In the genomic region with DNA sequence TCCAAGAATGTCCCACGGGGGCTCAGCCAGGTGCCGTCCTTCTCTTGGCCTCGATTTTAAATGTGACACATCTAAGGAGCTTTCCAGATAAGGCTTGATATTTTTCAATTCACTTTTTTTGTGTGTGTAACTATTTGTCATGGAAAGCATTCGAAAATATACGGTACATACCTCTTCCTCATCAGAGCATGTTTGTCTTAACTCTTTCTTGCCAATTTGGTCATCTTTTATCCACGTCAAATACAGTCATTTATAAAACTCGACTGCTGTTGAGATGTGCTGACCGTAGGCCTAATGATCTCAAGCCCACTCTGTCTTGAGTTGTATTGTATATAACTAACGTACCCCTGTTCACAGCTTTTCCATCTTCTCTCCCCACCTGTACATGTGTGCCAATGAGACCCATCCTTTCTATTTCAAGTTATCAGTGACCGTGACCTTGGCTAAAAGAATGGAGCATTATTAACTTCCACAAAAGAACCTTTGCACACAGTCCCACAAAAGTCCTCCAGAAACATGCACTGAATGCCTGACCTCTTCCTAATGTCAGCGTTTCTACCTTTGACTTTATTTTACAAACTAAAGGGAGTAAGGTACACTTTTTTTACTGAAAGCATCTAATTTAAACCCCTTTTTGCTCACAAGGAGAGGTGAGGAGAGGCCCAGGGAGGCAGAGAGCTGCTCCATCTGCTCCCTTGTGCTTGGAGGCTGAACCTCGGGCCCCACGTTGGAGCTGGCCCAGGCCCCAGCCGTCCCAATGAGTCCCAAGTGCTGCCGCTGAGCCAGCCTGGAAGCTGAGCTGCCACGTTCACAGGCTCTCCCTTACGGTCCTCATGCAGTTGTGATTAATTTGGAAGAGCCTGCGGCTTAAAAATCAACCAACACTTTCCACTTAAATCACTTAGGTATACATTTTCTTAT, we compare ENCODE assay signal across 1 cellular context.
A peak's percentile ranks its signal among the peaks of the same experiment; 100 is the strongest.
TF ChIP-seq lines count a peak whose summit lies in the region.

No MANE protein-coding gene starts in this region.

TF ChIP-seq in HepG2, 621 proteins besides CTCF, POLR2A, EP300 and RAD21 (continued from another document and continues in another):
- TF ChIP-seq, protein P1, sequence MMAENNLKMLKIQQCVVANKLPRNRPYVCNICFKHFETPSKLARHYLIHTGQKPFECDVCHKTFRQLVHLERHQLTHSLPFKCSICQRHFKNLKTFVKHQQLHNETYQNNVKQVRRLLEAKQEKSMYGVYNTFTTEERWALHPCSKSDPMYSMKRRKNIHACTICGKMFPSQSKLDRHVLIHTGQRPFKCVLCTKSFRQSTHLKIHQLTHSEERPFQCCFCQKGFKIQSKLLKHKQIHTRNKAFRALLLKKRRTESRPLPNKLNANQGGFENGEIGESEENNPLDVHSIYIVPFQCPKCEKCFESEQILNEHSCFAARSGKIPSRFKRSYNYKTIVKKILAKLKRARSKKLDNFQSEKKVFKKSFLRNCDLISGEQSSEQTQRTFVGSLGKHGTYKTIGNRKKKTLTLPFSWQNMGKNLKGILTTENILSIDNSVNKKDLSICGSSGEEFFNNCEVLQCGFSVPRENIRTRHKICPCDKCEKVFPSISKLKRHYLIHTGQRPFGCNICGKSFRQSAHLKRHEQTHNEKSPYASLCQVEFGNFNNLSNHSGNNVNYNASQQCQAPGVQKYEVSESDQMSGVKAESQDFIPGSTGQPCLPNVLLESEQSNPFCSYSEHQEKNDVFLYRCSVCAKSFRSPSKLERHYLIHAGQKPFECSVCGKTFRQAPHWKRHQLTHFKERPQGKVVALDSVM (CRISPR knock-in tag; IDR thresholded peaks at IDR 0.05): peak; percentile 14; the same call in 1 of the 2 replicates
- peak; percentile 55; the same call in 1 of the 2 replicates for TF ChIP-seq HNF4A (CRISPR knock-in tag; IDR thresholded peaks at IDR 0.05)
- no peak for TF ChIP-seq MTERF4 (CRISPR knock-in tag; IDR thresholded peaks at IDR 0.05)
- TF ChIP-seq SNRNP70 (IDR thresholded peaks at IDR 0.05; ENCODE audit: low read depth, low read length): no peak
- TF ChIP-seq SOX5 (CRISPR knock-in tag; IDR thresholded peaks at IDR 0.05; ENCODE audit: borderline replicate concordance): peak; percentile 81; the same call in 1 of the 2 replicates
- TF ChIP-seq SKI (IDR thresholded peaks at IDR 0.05; ENCODE audit: partially characterized antibody): peak; percentile 26
- TF ChIP-seq SOX13 (IDR thresholded peaks at IDR 0.05): 0 out of 2 replicates have a peak, but pooled peaks have one; percentile 25
- TF ChIP-seq SOX13 (CRISPR knock-in tag; conservative IDR thresholded peaks at IDR 0.05 in 1 of 2, IDR thresholded peaks at IDR 0.05 in 1 of 2): peak in 1 of 2 experiments; percentile 84; a peak in 2 of 4 replicates
- TF ChIP-seq SOX6 (IDR thresholded peaks at IDR 0.05): no peak
- TF ChIP-seq SOX6 (CRISPR knock-in tag; IDR thresholded peaks at IDR 0.05): peak; percentile 89
- 0 out of 2 replicates have a peak, but pooled peaks have one; percentile 18 for TF ChIP-seq ZNF598 (CRISPR knock-in tag; IDR thresholded peaks at IDR 0.05; ENCODE audit: borderline replicate concordance)
- TF ChIP-seq, protein P2, sequence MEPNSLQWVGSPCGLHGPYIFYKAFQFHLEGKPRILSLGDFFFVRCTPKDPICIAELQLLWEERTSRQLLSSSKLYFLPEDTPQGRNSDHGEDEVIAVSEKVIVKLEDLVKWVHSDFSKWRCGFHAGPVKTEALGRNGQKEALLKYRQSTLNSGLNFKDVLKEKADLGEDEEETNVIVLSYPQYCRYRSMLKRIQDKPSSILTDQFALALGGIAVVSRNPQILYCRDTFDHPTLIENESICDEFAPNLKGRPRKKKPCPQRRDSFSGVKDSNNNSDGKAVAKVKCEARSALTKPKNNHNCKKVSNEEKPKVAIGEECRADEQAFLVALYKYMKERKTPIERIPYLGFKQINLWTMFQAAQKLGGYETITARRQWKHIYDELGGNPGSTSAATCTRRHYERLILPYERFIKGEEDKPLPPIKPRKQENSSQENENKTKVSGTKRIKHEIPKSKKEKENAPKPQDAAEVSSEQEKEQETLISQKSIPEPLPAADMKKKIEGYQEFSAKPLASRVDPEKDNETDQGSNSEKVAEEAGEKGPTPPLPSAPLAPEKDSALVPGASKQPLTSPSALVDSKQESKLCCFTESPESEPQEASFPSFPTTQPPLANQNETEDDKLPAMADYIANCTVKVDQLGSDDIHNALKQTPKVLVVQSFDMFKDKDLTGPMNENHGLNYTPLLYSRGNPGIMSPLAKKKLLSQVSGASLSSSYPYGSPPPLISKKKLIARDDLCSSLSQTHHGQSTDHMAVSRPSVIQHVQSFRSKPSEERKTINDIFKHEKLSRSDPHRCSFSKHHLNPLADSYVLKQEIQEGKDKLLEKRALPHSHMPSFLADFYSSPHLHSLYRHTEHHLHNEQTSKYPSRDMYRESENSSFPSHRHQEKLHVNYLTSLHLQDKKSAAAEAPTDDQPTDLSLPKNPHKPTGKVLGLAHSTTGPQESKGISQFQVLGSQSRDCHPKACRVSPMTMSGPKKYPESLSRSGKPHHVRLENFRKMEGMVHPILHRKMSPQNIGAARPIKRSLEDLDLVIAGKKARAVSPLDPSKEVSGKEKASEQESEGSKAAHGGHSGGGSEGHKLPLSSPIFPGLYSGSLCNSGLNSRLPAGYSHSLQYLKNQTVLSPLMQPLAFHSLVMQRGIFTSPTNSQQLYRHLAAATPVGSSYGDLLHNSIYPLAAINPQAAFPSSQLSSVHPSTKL (CRISPR knock-in tag; IDR thresholded peaks at IDR 0.05): peak; percentile 55
- TF ChIP-seq ISX (CRISPR knock-in tag; conservative IDR thresholded peaks at IDR 0.05): no peak
- 0 out of 2 replicates have a peak, but pooled peaks have one; percentile 27 for TF ChIP-seq DRAP1 (CRISPR knock-in tag; IDR thresholded peaks at IDR 0.05)
- TF ChIP-seq SALL1 (CRISPR knock-in tag; IDR thresholded peaks at IDR 0.05): 0 out of 2 replicates have a peak, but pooled peaks have one; percentile 34
- peak; percentile 52 for TF ChIP-seq XRCC5 (optimal IDR thresholded peaks at IDR 0.05; ENCODE audit: low read length)
- peak; percentile 53 for TF ChIP-seq TEAD3 (CRISPR knock-in tag; optimal IDR thresholded peaks at IDR 0.05; ENCODE audit: borderline replicate concordance)
- TF ChIP-seq ZFY (CRISPR knock-in tag; IDR thresholded peaks at IDR 0.05): peak; percentile 43; the same call in 1 of the 2 replicates
- TF ChIP-seq HMG20A (CRISPR knock-in tag; IDR thresholded peaks at IDR 0.05; ENCODE audit: borderline replicate concordance): peak; percentile 52; the same call in 1 of the 2 replicates
- peak; percentile 58; the same call in 1 of the 2 replicates for TF ChIP-seq ZNF501 (CRISPR knock-in tag; IDR thresholded peaks at IDR 0.05)
- TF ChIP-seq, protein P3, sequence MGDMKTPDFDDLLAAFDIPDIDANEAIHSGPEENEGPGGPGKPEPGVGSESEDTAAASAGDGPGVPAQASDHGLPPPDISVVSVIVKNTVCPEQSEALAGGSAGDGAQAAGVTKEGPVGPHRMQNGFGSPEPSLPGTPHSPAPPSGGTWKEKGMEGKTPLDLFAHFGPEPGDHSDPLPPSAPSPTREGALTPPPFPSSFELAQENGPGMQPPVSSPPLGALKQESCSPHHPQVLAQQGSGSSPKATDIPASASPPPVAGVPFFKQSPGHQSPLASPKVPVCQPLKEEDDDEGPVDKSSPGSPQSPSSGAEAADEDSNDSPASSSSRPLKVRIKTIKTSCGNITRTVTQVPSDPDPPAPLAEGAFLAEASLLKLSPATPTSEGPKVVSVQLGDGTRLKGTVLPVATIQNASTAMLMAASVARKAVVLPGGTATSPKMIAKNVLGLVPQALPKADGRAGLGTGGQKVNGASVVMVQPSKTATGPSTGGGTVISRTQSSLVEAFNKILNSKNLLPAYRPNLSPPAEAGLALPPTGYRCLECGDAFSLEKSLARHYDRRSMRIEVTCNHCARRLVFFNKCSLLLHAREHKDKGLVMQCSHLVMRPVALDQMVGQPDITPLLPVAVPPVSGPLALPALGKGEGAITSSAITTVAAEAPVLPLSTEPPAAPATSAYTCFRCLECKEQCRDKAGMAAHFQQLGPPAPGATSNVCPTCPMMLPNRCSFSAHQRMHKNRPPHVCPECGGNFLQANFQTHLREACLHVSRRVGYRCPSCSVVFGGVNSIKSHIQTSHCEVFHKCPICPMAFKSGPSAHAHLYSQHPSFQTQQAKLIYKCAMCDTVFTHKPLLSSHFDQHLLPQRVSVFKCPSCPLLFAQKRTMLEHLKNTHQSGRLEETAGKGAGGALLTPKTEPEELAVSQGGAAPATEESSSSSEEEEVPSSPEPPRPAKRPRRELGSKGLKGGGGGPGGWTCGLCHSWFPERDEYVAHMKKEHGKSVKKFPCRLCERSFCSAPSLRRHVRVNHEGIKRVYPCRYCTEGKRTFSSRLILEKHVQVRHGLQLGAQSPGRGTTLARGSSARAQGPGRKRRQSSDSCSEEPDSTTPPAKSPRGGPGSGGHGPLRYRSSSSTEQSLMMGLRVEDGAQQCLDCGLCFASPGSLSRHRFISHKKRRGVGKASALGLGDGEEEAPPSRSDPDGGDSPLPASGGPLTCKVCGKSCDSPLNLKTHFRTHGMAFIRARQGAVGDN (CRISPR knock-in tag; IDR thresholded peaks at IDR 0.05): peak; percentile 87; the same call in 1 of the 2 replicates
- TF ChIP-seq PAXIP1 (CRISPR knock-in tag; conservative IDR thresholded peaks at IDR 0.05): peak; percentile 59; the same call in 1 of the 2 replicates
- TF ChIP-seq, protein P4, sequence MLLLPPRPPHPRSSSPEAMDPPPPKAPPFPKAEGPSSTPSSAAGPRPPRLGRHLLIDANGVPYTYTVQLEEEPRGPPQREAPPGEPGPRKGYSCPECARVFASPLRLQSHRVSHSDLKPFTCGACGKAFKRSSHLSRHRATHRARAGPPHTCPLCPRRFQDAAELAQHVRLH (CRISPR knock-in tag; IDR thresholded peaks at IDR 0.05; ENCODE audit: borderline replicate concordance, low read depth): 0 out of 2 replicates have a peak, but pooled peaks have one; percentile 20
- TF ChIP-seq MED1 (CRISPR knock-in tag; IDR thresholded peaks at IDR 0.05): 0 out of 2 replicates have a peak, but pooled peaks have one; percentile 38
- TF ChIP-seq ZFX (CRISPR knock-in tag; IDR thresholded peaks at IDR 0.05; ENCODE audit: low read depth): peak; percentile 19; the same call in 1 of the 2 replicates
- 0 out of 2 replicates have a peak, but pooled peaks have one; percentile 18 for TF ChIP-seq HDAC1 (CRISPR knock-in tag; IDR thresholded peaks at IDR 0.05)
- TF ChIP-seq, protein P5, sequence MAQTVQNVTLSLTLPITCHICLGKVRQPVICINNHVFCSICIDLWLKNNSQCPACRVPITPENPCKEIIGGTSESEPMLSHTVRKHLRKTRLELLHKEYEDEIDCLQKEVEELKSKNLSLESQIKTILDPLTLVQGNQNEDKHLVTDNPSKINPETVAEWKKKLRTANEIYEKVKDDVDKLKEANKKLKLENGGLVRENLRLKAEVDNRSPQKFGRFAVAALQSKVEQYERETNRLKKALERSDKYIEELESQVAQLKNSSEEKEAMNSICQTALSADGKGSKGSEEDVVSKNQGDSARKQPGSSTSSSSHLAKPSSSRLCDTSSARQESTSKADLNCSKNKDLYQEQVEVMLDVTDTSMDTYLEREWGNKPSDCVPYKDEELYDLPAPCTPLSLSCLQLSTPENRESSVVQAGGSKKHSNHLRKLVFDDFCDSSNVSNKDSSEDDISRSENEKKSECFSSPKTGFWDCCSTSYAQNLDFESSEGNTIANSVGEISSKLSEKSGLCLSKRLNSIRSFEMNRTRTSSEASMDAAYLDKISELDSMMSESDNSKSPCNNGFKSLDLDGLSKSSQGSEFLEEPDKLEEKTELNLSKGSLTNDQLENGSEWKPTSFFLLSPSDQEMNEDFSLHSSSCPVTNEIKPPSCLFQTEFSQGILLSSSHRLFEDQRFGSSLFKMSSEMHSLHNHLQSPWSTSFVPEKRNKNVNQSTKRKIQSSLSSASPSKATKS (CRISPR knock-in tag; IDR thresholded peaks at IDR 0.05): no peak
- TF ChIP-seq SPEN (CRISPR knock-in tag; IDR thresholded peaks at IDR 0.05; ENCODE audit: low read depth): no peak
